ENCODE assay signal across 9 cellular contexts in genomic region chr17:49151996-49152395, GRCh38. TPM values are rescaled to one million over a fixed set of nuclear protein-coding genes. Genes with fewer than 3 reads are reported as not detected.
"Had no signal": no experiment of that assay in that cellular context is flagged by ENCODE, and none has a peak within 500 bp of the region (broad histone marks: within the 10 kb centered on the region; RNA-seq: fewer than 3 reads in every experiment).

No MANE protein-coding gene starts in this region.

- H3K4me1 Mint-ChIP-seq: GM23338, H9 had no signal

- H3K4me3 Mint-ChIP-seq: GM23338, H9 had no signal

- ATAC-seq: HepG2, K562 had no signal

- H3K27ac Mint-ChIP-seq: GM23338 had no signal

- H2AFZ ChIP-seq: GM23338 had no signal

- H3K4me2 ChIP-seq: GM23338 had no signal

- H3K9me3 Mint-ChIP-seq: GM23338 had no signal

- DNase-seq: H9, HCEC 1CT, KG1 had no signal

- H3K27ac ChIP-seq: HL-60 had no signal

- H3K4me3 ChIP-seq: GM23338, K562 had no signal

RNA-seq across cellular contexts. Expression of gene B4GALNT2, which starts 19.4 kb away (rescaled TPM):
- total RNA-seq: GM23338, H1, H9, HepG2, HT1080, K562 had no signal
- polyA plus RNA-seq: GM23338, H1, HepG2, K562 had no signal

RNA-seq across cellular contexts. Expression of gene GNGT2, which starts 58.4 kb away (rescaled TPM):
- total RNA-seq: HepG2, K562 had no signal
- polyA plus RNA-seq: HepG2, K562 had no signal

RNA-seq across cellular contexts. Expression of gene ABI3, which starts 58.5 kb away (rescaled TPM):
- total RNA-seq: HepG2, K562 had no signal
- polyA plus RNA-seq: HepG2, K562 had no signal
